Comparison of ENCODE assay signal across 8 cellular contexts in genomic region chr14:22598099-22598895, GRCh38. TPM values are rescaled to one million over a fixed set of nuclear protein-coding genes. Genes with fewer than 3 reads are reported as not detected.
DNase-seq lines count a peak whose midpoint lies in the region; ATAC-seq and TF ChIP-seq lines count a peak whose summit lies in the region.

ABHD4 (plus strand) TSS chr14:22598300; CDS start chr14:22598307, 7 bp downstream.

- POLR2A ChIA-PET in naive thymus-derived CD4-positive, alpha-beta T cell (lab: Charles Lee): interaction anchor here (0.6 to 4.9 kb wide), 9 partner anchors 10 to 1711 kb away, joined by 3 to 61 read pairs (median 3); partner anchors contain the start of gene DAD1

- H3K4me3 ChIP-seq in OCI-LY3 (ENCODE audit: low read length) (peak within 1 kb of the TSS; percentile 90), fibroblast of pulmonary artery (replicated peaks; ENCODE audit: low read depth, low read length) (peak within 1 kb of the TSS; percentile 93)
- H3K4me3 ChIP-seq in naive thymus-derived CD4-positive, alpha-beta T cell (ENCODE audit: low read length): peak within 1 kb of the TSS; percentile 88

- H3K4me1 Mint-ChIP-seq in naive thymus-derived CD4-positive, alpha-beta T cell: peaks cover 23 to 44% (median 35%) of the 10 kb centered on the region in 7 donors

- H3K4me2 ChIP-seq in OCI-LY3 (ENCODE audit: low read length): peak within 1 kb of the TSS; percentile 81

- TF ChIP-seq CTCF in OCI-LY3 (IDR thresholded peaks at IDR 0.05; ENCODE audit: low read depth, low read length): no peak
- TF ChIP-seq CTCF in fibroblast of pulmonary artery (IDR thresholded peaks at IDR 0.05; ENCODE audit: low read length, missing control alignments): no peak

- peaks cover 5% of the 10 kb centered on the region for H3K27me3 ChIP-seq in OCI-LY3 (ENCODE audit: low read depth, low read length)
- no peaks in the 10 kb centered on the region for H3K27me3 ChIP-seq in naive thymus-derived CD4-positive, alpha-beta T cell (ENCODE audit: control insufficient read depth in 2 of 2, insufficient read depth in 2 of 2, low read length in 2 of 2)

- H3K9me3 ChIP-seq in OCI-LY3 (ENCODE audit: insufficient read depth, low read length): no peaks in the 10 kb centered on the region
- H3K9me3 ChIP-seq in naive thymus-derived CD4-positive, alpha-beta T cell (ENCODE audit: control insufficient read depth in 2 of 3, low read length in 3 of 3): no peaks in the 10 kb centered on the region

- DNase-seq in C1 segment of cervical spinal cord (lab: John Stamatoyannopoulos, UW) (peak in 13 of 14 donors; percentile 57 to 88 (median 73)), fibroblast of pulmonary artery (ENCODE audit: low read depth) (peak; percentile 64), superior temporal gyrus (ENCODE audit: extremely low spot score) (peak; percentile 83)
- DNase-seq in activated effector memory CD4-positive, alpha-beta T cell treated with Interleukin-2 at 50 U/mL for 16 hours: peak; percentile 45
- peak; percentile 31 to 79 (median 43) for DNase-seq in naive thymus-derived CD4-positive, alpha-beta T cell

- H2AFZ ChIP-seq in OCI-LY3 (ENCODE audit: low read depth, low read length): peak within 1 kb of the TSS; percentile 88

- H3K9me3 Mint-ChIP-seq in naive thymus-derived CD4-positive, alpha-beta T cell: no peaks in the 10 kb centered on the region

- no peak within 1 kb of the TSS for H3K27ac ChIP-seq in OCI-LY3 (ENCODE audit: low read length)
- H3K27ac ChIP-seq in naive thymus-derived CD4-positive, alpha-beta T cell (ENCODE audit: low read depth, low read length): peak within 1 kb of the TSS; percentile 74

- H3K27ac Mint-ChIP-seq in naive thymus-derived CD4-positive, alpha-beta T cell: peak within 1 kb of the TSS; percentile 76 to 96 (median 91)

- H3K36me3 Mint-ChIP-seq in naive thymus-derived CD4-positive, alpha-beta T cell: peaks cover 10 to 19% (median 12%) of the 10 kb centered on the region in 5 donors

- intact Hi-C loops in naive thymus-derived CD4-positive, alpha-beta T cell (cut with micrococcal nuclease): loop anchor here in 1 of 2 donors (1.0 to 2.0 kb wide), 3 partner anchors 9 to 55 kb away; partner anchors contain the start of gene DAD1

- peak; percentile 83 for ATAC-seq in GM19023 (IDR thresholded peaks at IDR 0.05; ENCODE audit: unreplicated experiment)
- peak; percentile 74 for ATAC-seq in HG03342 (IDR thresholded peaks at IDR 0.05; ENCODE audit: unreplicated experiment)
- peak; percentile 93 for ATAC-seq in naive thymus-derived CD4-positive, alpha-beta T cell

- no peaks in the 10 kb centered on the region for H3K79me2 ChIP-seq in OCI-LY3 (ENCODE audit: low read length)

- H3K27me3 Mint-ChIP-seq in naive thymus-derived CD4-positive, alpha-beta T cell: peaks cover 0 to 12% (median 0%) of the 10 kb centered on the region in 5 donors

- CTCF ChIA-PET in naive thymus-derived CD4-positive, alpha-beta T cell (lab: Charles Lee): interaction anchor here (0.5 to 1.0 kb wide), 5 partner anchors 9 to 1709 kb away, joined by 3 to 4 read pairs (median 3); partner anchors contain the start of gene DAD1

- H3K4me1 ChIP-seq in OCI-LY3 (ENCODE audit: low read length): peaks cover 23% of the 10 kb centered on the region
- peaks cover 10 to 15% of the 10 kb centered on the region in 2 donors for H3K4me1 ChIP-seq in naive thymus-derived CD4-positive, alpha-beta T cell (ENCODE audit: control insufficient read depth in 2 of 2, insufficient read depth in 2 of 2, low read length in 2 of 2)

- H3K9ac ChIP-seq in OCI-LY3 (ENCODE audit: low read length): peak within 1 kb of the TSS; percentile 69

- no peaks in the 10 kb centered on the region for H3K36me3 ChIP-seq in OCI-LY3 (replicated peaks; ENCODE audit: low read depth, low read length)
- H3K36me3 ChIP-seq in naive thymus-derived CD4-positive, alpha-beta T cell (ENCODE audit: control insufficient read depth in 2 of 3, insufficient read depth in 3 of 3, low read length in 3 of 3): peaks cover 5 to 21% (median 10%) of the 10 kb centered on the region in 3 experiments

- H3K4me3 Mint-ChIP-seq in naive thymus-derived CD4-positive, alpha-beta T cell: peak within 1 kb of the TSS; percentile 89 to 99 (median 96)

- H4K20me1 ChIP-seq in OCI-LY3 (ENCODE audit: insufficient read depth, low read length): no peaks in the 10 kb centered on the region

RNA-seq across cellular contexts. Expression of gene ABHD4, which starts in this region (rescaled TPM):
- 10 to 100 TPM; 10.5 to 16.3 (median 14.7) TPM for total RNA-seq in naive thymus-derived CD4-positive, alpha-beta T cell
- polyA plus RNA-seq in naive thymus-derived CD4-positive, alpha-beta T cell: 10 to 100 TPM in 1 of 2 donors, 1 to 10 TPM in 1; 6.7 to 10.1 TPM
